22 cellular contexts compared by ENCODE assay signal in genomic region chr4:71634364-71634763, GRCh38.
"Had no signal": no experiment of that assay in that cellular context is flagged by ENCODE, and none has a peak within 500 bp of the region (broad histone marks: within the 10 kb centered on the region; RNA-seq: fewer than 3 reads in every experiment).

No MANE protein-coding gene starts in this region.

- H3K36me3 ChIP-seq: heart right ventricle, pancreas, suprapubic skin, thyroid gland had no signal

- H3K4me1 ChIP-seq: heart right ventricle, pancreas, suprapubic skin, thyroid gland had no signal

- H3K27ac ChIP-seq: heart right ventricle, pancreas, suprapubic skin, thyroid gland had no signal

- DNase-seq: cortex of kidney; dorsolateral prefrontal cortex; effector CD8-positive, alpha-beta T cell; heart right ventricle; kidney glomerular epithelial cell; mammary epithelial cell; mucosa of descending colon; naive thymus-derived CD8-positive, alpha-beta T cell; occipital lobe; pancreas; right cardiac atrium; stimulated activated CD4-positive, alpha-beta T cell treated with anti-CD3 and anti-CD28 coated beads, Interleukin-4, amount 100 ng/mL, for 1 hour; stimulated activated CD8-positive, alpha-beta memory T cell treated with anti-CD3 and anti-CD28 coated beads, Interleukin-4, amount 100 ng/mL, for 48 hours; stimulated activated naive CD8-positive, alpha-beta T cell treated with anti-CD3 and anti-CD28 coated beads, Interleukin-15, Interleukin-2, amounts not matched to agents 100 U/mL and 50 U/mL, for 24 hours; thyroid gland had no signal

- H3K9me3 ChIP-seq: mucosa of descending colon, pancreas, suprapubic skin, thyroid gland had no signal

- H3K27ac Mint-ChIP-seq: naive thymus-derived CD8-positive, alpha-beta T cell; stimulated activated effector memory CD8-positive, alpha-beta T cell treated with anti-CD3 and anti-CD28 coated beads, Interleukin-12 subunit alpha, Interleukin-12 subunit beta, amount 100 ng/mL, for 72 hours; type B pancreatic cell had no signal

- ATAC-seq: esophagus mucosa; heart right ventricle; left lobe of liver; mucosa of descending colon; naive thymus-derived CD8-positive, alpha-beta T cell; pancreas; right cardiac atrium; stimulated activated effector memory CD8-positive, alpha-beta T cell treated with anti-CD3 and anti-CD28 coated beads, Interleukin-12 subunit alpha, Interleukin-12 subunit beta, amount 100 ng/mL, for 72 hours; stimulated activated naive CD8-positive, alpha-beta T cell treated with anti-CD3 and anti-CD28 coated beads, Interleukin-15, Interleukin-2, amounts not matched to agents 100 U/mL and 50 U/mL, for 24 hours had no signal

- H3K36me3 Mint-ChIP-seq: stimulated activated effector memory CD8-positive, alpha-beta T cell treated with anti-CD3 and anti-CD28 coated beads, Interleukin-12 subunit alpha, Interleukin-12 subunit beta, amount 100 ng/mL, for 72 hours; type B pancreatic cell had no signal

- H3K4me1 Mint-ChIP-seq: stimulated activated effector memory CD8-positive, alpha-beta T cell treated with anti-CD3 and anti-CD28 coated beads, Interleukin-12 subunit alpha, Interleukin-12 subunit beta, amount 100 ng/mL, for 72 hours had no signal

- H3K27me3 ChIP-seq: dorsolateral prefrontal cortex, heart right ventricle, pancreas, suprapubic skin, thyroid gland had no signal

- H3K27me3 Mint-ChIP-seq: progenitor cell of endocrine pancreas, type B pancreatic cell had no signal

- H3K4me3 ChIP-seq: dorsolateral prefrontal cortex, heart right ventricle, mucosa of descending colon, pancreas, suprapubic skin, thyroid gland had no signal

- H3K4me3 Mint-ChIP-seq: naive thymus-derived CD8-positive, alpha-beta T cell; neural crest cell; stimulated activated effector memory CD8-positive, alpha-beta T cell treated with anti-CD3 and anti-CD28 coated beads, Interleukin-12 subunit alpha, Interleukin-12 subunit beta, amount 100 ng/mL, for 72 hours; type B pancreatic cell had no signal
